In the genomic region with DNA sequence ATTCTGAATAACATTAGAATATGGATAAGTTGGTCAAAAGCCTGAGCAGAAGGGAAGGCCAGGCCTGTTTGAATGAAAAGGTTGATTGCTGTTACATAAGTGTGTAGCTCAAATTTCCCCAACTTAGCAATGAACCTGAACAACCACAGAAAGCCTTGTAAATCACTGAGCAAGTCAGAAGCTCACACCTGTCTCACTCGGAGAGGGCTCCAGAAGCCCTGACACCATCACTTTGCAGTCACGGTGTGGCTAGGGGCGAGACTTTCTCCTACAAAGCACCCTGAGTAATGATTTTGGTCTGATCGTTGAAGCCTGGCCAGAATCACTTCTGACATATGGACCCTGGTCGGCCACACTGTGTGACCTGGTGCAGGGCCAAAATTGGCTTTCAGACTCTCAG, we compare ENCODE assay signal across 16 cellular contexts.
"Had no signal": no experiment of that assay in that cellular context is flagged by ENCODE, and none has a peak within 500 bp of the region (broad histone marks: within the 10 kb centered on the region; RNA-seq: fewer than 3 reads in every experiment).

No MANE protein-coding gene starts in this region.

- H3K27me3 ChIP-seq: adrenal gland, gastroesophageal sphincter, left lung, stomach had no signal

- H3K4me1 ChIP-seq: adrenal gland, gastroesophageal sphincter, left lung, prostate gland, stomach had no signal

- H3K36me3 ChIP-seq: adrenal gland, gastroesophageal sphincter, left lung, prostate gland, stomach had no signal

- ATAC-seq: gastroesophageal sphincter; left lung; natural killer cell treated with Interleukin-12 subunit alpha and Interleukin-12 subunit beta and Interleukin-15 and Interleukin-18, amount 100 ng/mL, for 72 hours had no signal

- H3K27ac ChIP-seq: adrenal gland, epithelial cell of prostate, gastroesophageal sphincter, left lung, prostate gland, stomach had no signal

- H3K9me3 ChIP-seq: adrenal gland, gastroesophageal sphincter, left lung, prostate gland, stomach had no signal

- H3K4me3 ChIP-seq: adrenal gland, gastroesophageal sphincter, left lung, prostate gland, stomach had no signal

- DNase-seq: activated CD4-positive, alpha-beta T cell treated with anti-CD3 and anti-CD28 coated beads, Interleukin-2, amount 50 U/mL, for 1 hour; activated naive CD4-positive, alpha-beta T cell treated with anti-CD3 and anti-CD28 coated beads, Interleukin-2, amount 50 U/mL, for 16 hours; activated T-cell treated with anti-CD3 and anti-CD28 coated beads, Interleukin-2, amount 50 U/mL, for 1 hour; adrenal gland; central memory CD4-positive, alpha-beta T cell; effector memory CD4-positive, alpha-beta T cell; islet precursor cell; left lung; nucleus accumbens; stimulated activated CD4-positive, alpha-beta T cell treated with anti-CD3 and anti-CD28 coated beads, Interleukin-4, amount 100 ng/mL, for 24 hours; stomach had no signal

- FAIRE-seq: urothelium cell line had no signal
